6 cellular contexts compared by ENCODE assay signal in the genomic region with DNA sequence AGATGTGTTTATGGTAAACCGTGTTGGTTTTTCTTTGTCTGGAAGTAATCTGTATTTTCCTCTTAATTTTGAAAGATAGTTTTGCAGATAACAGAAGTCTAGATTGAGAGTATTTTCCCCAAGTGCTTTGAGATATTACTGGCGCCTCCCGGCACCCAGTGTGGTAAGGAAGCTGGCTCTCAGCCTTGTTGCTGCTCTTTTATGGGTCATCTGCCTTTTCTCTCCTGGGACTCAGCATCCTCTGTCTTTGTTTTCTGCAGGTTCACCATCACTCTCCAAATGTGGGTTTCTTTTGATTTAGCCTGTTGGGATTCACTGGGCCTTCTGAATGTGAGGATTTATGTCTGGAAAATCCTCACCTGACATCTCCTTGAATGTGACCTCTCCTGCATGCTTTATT.
"Had no signal": no experiment of that assay in that cellular context is flagged by ENCODE, and none has a peak within 500 bp of the region (broad histone marks: within the 10 kb centered on the region; RNA-seq: fewer than 3 reads in every experiment).

No MANE protein-coding gene starts in this region.

- H3K9ac ChIP-seq: GM23248 had no signal

- H3K27ac ChIP-seq: GM23248 had no signal

- H3K4me3 Mint-ChIP-seq: H9 had no signal

- DNase-seq: GM23248, GOT3, H9, HCEC 1CT, IMR-90, KBM-7 had no signal

- H3K27ac Mint-ChIP-seq: H9 had no signal

- H3K4me3 ChIP-seq: GM23248 had no signal
